In genomic region chr11:34126959-34127848, GRCh38 we compare ENCODE assay signal across 14 cellular contexts.
"Had no signal": no experiment of that assay in that cellular context is flagged by ENCODE, and none has a peak within 500 bp of the region (broad histone marks: within the 10 kb centered on the region; RNA-seq: fewer than 3 reads in every experiment).

No MANE protein-coding gene starts in this region.

- H3K9me3 ChIP-seq: ascending aorta, neutrophil, tibial artery, uterus had no signal

- H3K4me1 Mint-ChIP-seq: immature natural killer cell had no signal

- H3K9me3 Mint-ChIP-seq: activated CD4-positive, alpha-beta T cell treated with anti-CD3 and anti-CD28 coated beads, Interleukin-2, amount 10 ng/mL, durations not matched to agents 7 days and 5 days; immature natural killer cell; naive thymus-derived CD4-positive, alpha-beta T cell had no signal

- H3K27me3 ChIP-seq: ascending aorta, dorsolateral prefrontal cortex, neutrophil, tibial artery, uterus had no signal

- H3K27me3 Mint-ChIP-seq: activated CD4-positive, alpha-beta T cell treated with anti-CD3 and anti-CD28 coated beads, Interleukin-2, amount 10 ng/mL, durations not matched to agents 7 days and 5 days; naive thymus-derived CD4-positive, alpha-beta T cell had no signal

- DNase-seq: activated CD4-positive, alpha-beta T cell treated with anti-CD3 and anti-CD28 coated beads, Interleukin-2, amount 10 ng/mL, durations not matched to agents 7 days and 5 days; activated CD8-positive, alpha-beta memory T cell treated with anti-CD3 and anti-CD28 coated beads, Interleukin-2, amount 50 U/mL, for 48 hours; dorsolateral prefrontal cortex; foreskin melanocyte; immature natural killer cell; naive thymus-derived CD4-positive, alpha-beta T cell; stimulated activated CD4-positive, alpha-beta T cell treated with anti-CD3 and anti-CD28 coated beads, Interleukin-2, amount 100 ng/mL, for 24 hours; stimulated activated naive CD4-positive, alpha-beta T cell; uterus had no signal

- H3K4me3 Mint-ChIP-seq: activated CD4-positive, alpha-beta T cell treated with anti-CD3 and anti-CD28 coated beads, Interleukin-2, amount 10 ng/mL, durations not matched to agents 7 days and 5 days; immature natural killer cell; naive thymus-derived CD4-positive, alpha-beta T cell had no signal

- H3K4me3 ChIP-seq: ascending aorta, dorsolateral prefrontal cortex, lung, tibial artery, uterus had no signal

- H3K27ac Mint-ChIP-seq: activated CD4-positive, alpha-beta T cell treated with anti-CD3 and anti-CD28 coated beads, Interleukin-2, amount 10 ng/mL, durations not matched to agents 7 days and 5 days; immature natural killer cell had no signal

- H3K27ac ChIP-seq: ascending aorta, dorsolateral prefrontal cortex, neutrophil, parathyroid adenoma, tibial artery, uterus had no signal

- ATAC-seq: naive thymus-derived CD4-positive, alpha-beta T cell had no signal

- H3K36me3 ChIP-seq: uterus had no signal

- H3K4me1 ChIP-seq: ascending aorta, parathyroid adenoma, tibial artery, uterus had no signal
